ENCODE assay signal across 10 cellular contexts in the genomic region with DNA sequence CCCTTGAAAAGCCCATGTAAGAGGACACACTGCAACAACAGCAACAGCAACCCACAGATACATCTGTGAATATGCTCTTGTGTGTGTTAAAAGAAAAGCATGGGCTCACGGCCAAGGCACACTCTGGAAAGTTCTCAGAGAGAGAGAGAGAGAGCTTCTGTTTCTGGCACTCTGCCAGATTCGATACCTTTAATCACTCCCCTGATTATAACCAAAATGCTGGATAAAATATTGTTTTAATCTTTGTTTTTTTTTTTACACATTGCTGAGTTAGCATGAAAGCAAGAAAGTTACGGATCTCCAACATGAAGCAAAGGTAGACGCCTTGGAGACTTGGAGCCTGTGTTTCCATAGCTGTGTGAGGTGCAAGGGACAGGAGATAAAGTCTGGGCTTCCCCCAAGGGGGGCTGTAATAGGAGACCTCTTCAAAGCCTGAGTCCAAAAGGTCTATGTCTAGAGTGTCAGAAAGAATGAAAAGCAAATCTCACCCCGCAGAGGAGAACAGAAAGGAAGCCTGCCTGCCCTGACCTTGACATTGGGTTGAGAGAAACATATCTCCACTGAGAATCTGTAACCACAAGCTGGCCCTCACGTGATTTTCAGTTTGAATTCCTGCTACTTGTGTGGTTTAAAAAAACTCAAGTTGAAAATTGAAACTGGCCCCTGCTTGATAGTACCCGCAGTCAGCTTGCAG. TPM values are rescaled to one million over a fixed set of nuclear protein-coding genes. Genes with fewer than 3 reads are reported as not detected.
DNase-seq lines count a peak whose midpoint lies in the region; ATAC-seq and TF ChIP-seq lines count a peak whose summit lies in the region.
"Had no signal": no experiment of that assay in that cellular context is flagged by ENCODE, and none has a peak within 500 bp of the region (broad histone marks: within the 10 kb centered on the region; RNA-seq: fewer than 3 reads in every experiment).

No MANE protein-coding gene starts in this region.

- POLR2A ChIA-PET in activated CD8-positive, alpha-beta T cell treated with anti-CD3 and anti-CD28 coated beads for 36 hours (lab: Charles Lee): no interaction called here
- POLR2A ChIA-PET in HEK293T (lab: Yijun Ruan, JAX): no interaction called here

- peaks cover 27% of the 10 kb centered on the region for H3K4me1 ChIP-seq in osteoblast (ENCODE audit: insufficient read depth, low read length)

- H3K9me3 ChIP-seq in osteoblast (ENCODE audit: low read depth, low read length): peaks cover 2% of the 10 kb centered on the region

- peaks cover 3% of the 10 kb centered on the region for H3K27me3 ChIP-seq in osteoblast (ENCODE audit: insufficient read depth, low read length)

- H3K4me2 ChIP-seq in osteoblast (ENCODE audit: insufficient read depth, low read length): peak overlapping the region; percentile 34

- H2AFZ ChIP-seq in osteoblast (ENCODE audit: low read length): no peak overlapping the region

- no peaks in the 10 kb centered on the region for H3K9me3 Mint-ChIP-seq in activated CD8-positive, alpha-beta T cell treated with anti-CD3 and anti-CD28 coated beads for 36 hours

- H3K27ac ChIP-seq in osteoblast (ENCODE audit: low read depth, low read length): peak overlapping the region; percentile 81

- H3K4me3 ChIP-seq in osteoblast (ENCODE audit: insufficient read depth, low read length): peak overlapping the region; percentile 11
- H3K4me3 ChIP-seq: tibial nerve had no signal

- H3K4me1 Mint-ChIP-seq in activated CD8-positive, alpha-beta T cell treated with anti-CD3 and anti-CD28 coated beads for 36 hours (ENCODE audit: low read depth): peaks cover 26% of the 10 kb centered on the region

- no peaks in the 10 kb centered on the region for H3K79me2 ChIP-seq in osteoblast (ENCODE audit: insufficient read depth, low read length)

- peak; percentile 34 for DNase-seq in activated CD8-positive, alpha-beta T cell treated with anti-CD3 and anti-CD28 coated beads for 36 hours
- DNase-seq in osteoblast (ENCODE audit: insufficient read length, low spot score, missing footprints) (no peak), HEK293T (ENCODE audit: extremely low spot score) (no peak), inferior parietal cortex (ENCODE audit: extremely low spot score) (no peak), NCI-H2171 treated with DMSO at 0.1 percent for 48 hours (lab: John Stamatoyannopoulos, UW) (no peak)
- no peak for DNase-seq in stimulated activated CD4-positive, alpha-beta T cell treated with anti-CD3 and anti-CD28 coated beads, Interleukin-4, amount 100 ng/mL, for 4 hours

- no peak overlapping the region for H3K4me3 Mint-ChIP-seq in activated CD8-positive, alpha-beta T cell treated with anti-CD3 and anti-CD28 coated beads for 36 hours

- no peaks in the 10 kb centered on the region for H3K36me3 ChIP-seq in osteoblast (ENCODE audit: insufficient read depth, low read length)
- H3K36me3 ChIP-seq: tibial nerve had no signal

- H3K36me3 Mint-ChIP-seq in activated CD8-positive, alpha-beta T cell treated with anti-CD3 and anti-CD28 coated beads for 36 hours (ENCODE audit: low read depth): no peaks in the 10 kb centered on the region

- ATAC-seq in GM18870 (IDR thresholded peaks at IDR 0.05; ENCODE audit: unreplicated experiment) (peak; percentile 77), HG03175 (IDR thresholded peaks at IDR 0.05; ENCODE audit: unreplicated experiment) (peak; percentile 67)
- no peak for ATAC-seq in activated CD8-positive, alpha-beta T cell treated with anti-CD3 and anti-CD28 coated beads for 36 hours

- no peaks in the 10 kb centered on the region for H4K20me1 ChIP-seq in osteoblast (ENCODE audit: insufficient read depth, low read length)

- CTCF ChIA-PET in activated CD8-positive, alpha-beta T cell treated with anti-CD3 and anti-CD28 coated beads for 36 hours (lab: Charles Lee): interaction anchor here (1.0 to 1.8 kb wide), 5 partner anchors 32 to 150 kb away, joined by 3 to 8 read pairs (median 6); no protein-coding TSS in a partner anchor
- CTCF ChIA-PET in HEK293T (lab: Yijun Ruan, JAX): interaction anchor here (0.6 to 1.6 kb wide), 8 partner anchors 21 to 505 kb away, joined by 3 to 6 read pairs (median 4); a partner anchor contains a TSS

- TF ChIP-seq CTCF in activated CD8-positive, alpha-beta T cell treated with anti-CD3 and anti-CD28 coated beads for 36 hours (IDR thresholded peaks at IDR 0.05): no peak
- no peak for TF ChIP-seq CTCF in osteoblast (IDR thresholded peaks at IDR 0.05; ENCODE audit: extremely low read depth, low read depth, low read length)

- H3K27me3 Mint-ChIP-seq in activated CD8-positive, alpha-beta T cell treated with anti-CD3 and anti-CD28 coated beads for 36 hours: peaks cover 30% of the 10 kb centered on the region

- H3K27ac Mint-ChIP-seq in activated CD8-positive, alpha-beta T cell treated with anti-CD3 and anti-CD28 coated beads for 36 hours: no peak overlapping the region

- intact Hi-C loops in activated CD8-positive, alpha-beta T cell treated with anti-CD3 and anti-CD28 coated beads for 36 hours (cut with micrococcal nuclease): no loop called here

TF ChIP-seq in HEK293T, 16 proteins besides CTCF, POLR2A, EP300 and RAD21:
- TF ChIP-seq NFRKB (IDR thresholded peaks at IDR 0.05) (no peak), TARDBP (IDR thresholded peaks at IDR 0.05) (no peak), CTBP1 (IDR thresholded peaks at IDR 0.05; ENCODE audit: borderline replicate concordance) (no peak), FOXA1 (IDR thresholded peaks at IDR 0.05) (no peak), SP1 (IDR thresholded peaks at IDR 0.05) (no peak), FOXK2 (IDR thresholded peaks at IDR 0.05) (no peak), ARNT (IDR thresholded peaks at IDR 0.05) (no peak), FOXM1 (IDR thresholded peaks at IDR 0.05; ENCODE audit: borderline replicate concordance) (no peak), BHLHE40 (IDR thresholded peaks at IDR 0.05; ENCODE audit: borderline replicate concordance) (no peak), L3MBTL2 (conservative IDR thresholded peaks at IDR 0.05) (no peak)

RNA-seq across cellular contexts. Expression of a gene that starts 33.7 kb away (rescaled TPM):
- total RNA-seq in activated CD8-positive, alpha-beta T cell treated with anti-CD3 and anti-CD28 coated beads for 36 hours: not detected
- not detected in 2 replicates for total RNA-seq in osteoblast
- total RNA-seq: osteocyte had no signal

RNA-seq across cellular contexts. Expression of a gene that starts 35.0 kb away (rescaled TPM):
- total RNA-seq in activated CD8-positive, alpha-beta T cell treated with anti-CD3 and anti-CD28 coated beads for 36 hours: under 1 TPM in 1 of 2 experiments, not detected in 1; 0.07 TPM
- 2.1 and 2.2 TPM in 2 replicates for total RNA-seq in osteoblast
